Comparison of ENCODE assay signal across 14 cellular contexts in genomic region chr5:41641621-41642020, GRCh38.
DNase-seq lines count a peak whose midpoint lies in the region; ATAC-seq, FAIRE-seq and TF ChIP-seq lines count a peak whose summit lies in the region.
"Had no signal": no experiment of that assay in that cellular context is flagged by ENCODE, and none has a peak within 500 bp of the region (broad histone marks: within the 10 kb centered on the region; RNA-seq: fewer than 3 reads in every experiment).

No MANE protein-coding gene starts in this region.

- H3K9me3 ChIP-seq in GM12878 (replicated peaks; ENCODE audit: control insufficient read depth, insufficient read depth, low read length) = no peaks in the 10 kb centered on the region
- H3K9me3 ChIP-seq: upper lobe of left lung had no signal

- H3K4me3 ChIP-seq in LNCaP clone FGC (ENCODE audit: low read depth, low read length) (no peak overlapping the region), GM12878 (no peak overlapping the region)
- H3K4me3 ChIP-seq: upper lobe of left lung had no signal

- TF ChIP-seq EP300 in GM12878 (IDR thresholded peaks at IDR 0.05; ENCODE audit: borderline replicate concordance in 1 of 2, control insufficient read depth in 1 of 2, low read depth in 2 of 2, low read length in 2 of 2) = no peak

- no peak overlapping the region for H3K27ac ChIP-seq in GM12878 (ENCODE audit: control insufficient read depth, insufficient read depth)
- H3K27ac ChIP-seq: RWPE1, upper lobe of left lung had no signal

- H3K4me1 Mint-ChIP-seq in mesothelial cell of epicardium = peaks cover 8% of the 10 kb centered on the region
- H3K4me1 Mint-ChIP-seq: activated naive CD4-positive, alpha-beta T cell treated with anti-CD3 and anti-CD28 coated beads, Interleukin-2, amount 10 ng/mL, durations not matched to agents 7 days and 5 days had no signal

- H3K4me1 ChIP-seq in GM12878 (ENCODE audit: control insufficient read depth, insufficient read depth, low read length) = no peaks in the 10 kb centered on the region
- H3K4me1 ChIP-seq: upper lobe of left lung had no signal

- H3K4me2 ChIP-seq in GM12878 (ENCODE audit: control insufficient read depth, insufficient read depth) = no peak overlapping the region

- no TSS peak for BruUV-seq in GM12878 (replicated peaks; lab: Mats Ljungman, UMichigan)

- H3K9ac ChIP-seq in GM12878 (ENCODE audit: control insufficient read depth, insufficient read depth, low read length) = no peak overlapping the region

- intact Hi-C loops in GM12878 (cut with micrococcal nuclease; ENCODE audit: unreplicated experiment) = no loop called here

- TF ChIP-seq CTCF in LNCaP clone FGC (IDR thresholded peaks at IDR 0.05; ENCODE audit: control insufficient read depth, extremely low read depth, insufficient read depth) = peak; percentile 28; the same call in 1 of the 2 replicates
- no peak; a peak in 1 of 6 replicates for TF ChIP-seq CTCF in GM12878 (IDR thresholded peaks at IDR 0.05 in 2 of 3, conservative IDR thresholded peaks at IDR 0.05 in 1 of 3; ENCODE audit: control insufficient read depth in 2 of 3, extremely low read depth in 1 of 3, insufficient read depth in 1 of 3, low read depth in 3 of 3, low read length in 3 of 3)
- TF ChIP-seq CTCF in mesothelial cell of epicardium (IDR thresholded peaks at IDR 0.05; ENCODE audit: unreplicated experiment) = peak; percentile 13
- no peak for TF ChIP-seq CTCF in GM13976 (IDR thresholded peaks at IDR 0.05; ENCODE audit: borderline replicate concordance, control extremely low read depth, extremely low read depth, insufficient read depth, missing control alignments)

- RAD21 ChIA-PET in GM12878 (lab: Charles Lee; ENCODE audit: unreplicated experiment) = interaction anchor here (1.2 kb wide), 1 partner anchor 372 kb away, joined by 7 read pairs; no protein-coding TSS in a partner anchor

- no peak overlapping the region for H3K4me3 Mint-ChIP-seq in mesothelial cell of epicardium
- H3K4me3 Mint-ChIP-seq: activated naive CD4-positive, alpha-beta T cell treated with anti-CD3 and anti-CD28 coated beads, Interleukin-2, amount 10 ng/mL, durations not matched to agents 7 days and 5 days had no signal

- H3K9me3 Mint-ChIP-seq in mesothelial cell of epicardium = peaks cover 8% of the 10 kb centered on the region
- H3K9me3 Mint-ChIP-seq: activated naive CD4-positive, alpha-beta T cell treated with anti-CD3 and anti-CD28 coated beads, Interleukin-2, amount 10 ng/mL, durations not matched to agents 7 days and 5 days had no signal

- DNase-seq in GM03348 (ENCODE audit: low spot score) = peak; percentile 6
- no peak for DNase-seq in LNCaP clone FGC (ENCODE audit: low read depth)
- no peak for DNase-seq in GM12878 (ENCODE audit: low read depth, low spot score)
- no peak for DNase-seq in mesothelial cell of epicardium (ENCODE audit: low spot score in 2 of 2, unreplicated experiment in 2 of 2)
- no peak for DNase-seq in erythroblast (lab: John Stamatoyannopoulos, UW)
- DNase-seq in NCI-H187 (lab: John Stamatoyannopoulos, UW) = no peak
- no peak for DNase-seq in GM13976 (ENCODE audit: low spot score)
- no peak for DNase-seq in GM19240 (ENCODE audit: insufficient read length, low spot score)
- DNase-seq: activated CD8-positive, alpha-beta memory T cell treated with anti-CD3 and anti-CD28 coated beads for 24 hours; activated naive CD4-positive, alpha-beta T cell treated with anti-CD3 and anti-CD28 coated beads, Interleukin-2, amount 10 ng/mL, durations not matched to agents 7 days and 5 days; islet precursor cell; NCI-H2227 treated with DMSO at 0.1 percent for 48 hours; upper lobe of left lung had no signal

- H3K36me3 Mint-ChIP-seq in mesothelial cell of epicardium = no peaks in the 10 kb centered on the region
- H3K36me3 Mint-ChIP-seq: activated naive CD4-positive, alpha-beta T cell treated with anti-CD3 and anti-CD28 coated beads, Interleukin-2, amount 10 ng/mL, durations not matched to agents 7 days and 5 days had no signal

- H3K79me2 ChIP-seq in GM12878 (ENCODE audit: control insufficient read depth, insufficient read depth, low read length) = no peaks in the 10 kb centered on the region

- H4K20me1 ChIP-seq in GM12878 (ENCODE audit: control insufficient read depth, insufficient read depth) = no peaks in the 10 kb centered on the region

- no peak for FAIRE-seq in GM12878 (lab: Jason Lieb, UNC)

- WGBS in GM12878 (ENCODE audit: insufficient coverage, insufficient replicate concordance, low lambda C conversion rate, missing lambda C conversion rate) = 19% methylated on average over 3 of the region's 3 CpGs

- no peak for ATAC-seq in GM12878

- no peak for TF ChIP-seq RAD21 in GM12878 (IDR thresholded peaks at IDR 0.05; ENCODE audit: insufficient read depth, low read depth, low read length)

- no peaks in the 10 kb centered on the region for H3K36me3 ChIP-seq in GM12878 (ENCODE audit: control insufficient read depth in 2 of 2, insufficient read depth in 2 of 2, low read length in 1 of 2)
- H3K36me3 ChIP-seq: upper lobe of left lung had no signal

- CTCF ChIA-PET in GM12878 (lab: Yijun Ruan, JAX) = interaction anchor here (0.7 to 1.9 kb wide), 3 partner anchors 20 to 371 kb away, joined by 3 to 5 read pairs (median 5); no protein-coding TSS in a partner anchor

- in situ Hi-C loops in GM12878 (cut with MboI) (no loop called here), GM13976 (cut with MboI; ENCODE audit: low sequenced_read_pairs, unreplicated experiment) (no loop called here)

- peaks cover 2% of the 10 kb centered on the region for H3K27me3 Mint-ChIP-seq in mesothelial cell of epicardium (ENCODE audit: low read depth)
- H3K27me3 Mint-ChIP-seq: activated naive CD4-positive, alpha-beta T cell treated with anti-CD3 and anti-CD28 coated beads, Interleukin-2, amount 10 ng/mL, durations not matched to agents 7 days and 5 days had no signal

- H3K27me3 ChIP-seq in GM12878 (replicated peaks in 1 of 2; ENCODE audit: control insufficient read depth in 2 of 2, insufficient read depth in 2 of 2, low read length in 1 of 2) = no peaks in the 10 kb centered on the region
- H3K27me3 ChIP-seq: upper lobe of left lung had no signal

- H2AFZ ChIP-seq in GM12878 (ENCODE audit: control insufficient read depth, low read depth, low read length) = no peak overlapping the region

- no peak overlapping the region for H3K27ac Mint-ChIP-seq in mesothelial cell of epicardium
- H3K27ac Mint-ChIP-seq: activated naive CD4-positive, alpha-beta T cell treated with anti-CD3 and anti-CD28 coated beads, Interleukin-2, amount 10 ng/mL, durations not matched to agents 7 days and 5 days had no signal

- TF ChIP-seq POLR2A in GM12878 (IDR thresholded peaks at IDR 0.05; ENCODE audit: low read depth, low read length) (no peak), erythroblast (IDR thresholded peaks at IDR 0.05; ENCODE audit: low read length) (no peak)

- SMC1A ChIA-PET in GM12878 (lab: Charles Lee; ENCODE audit: uncharacterized antibody, unreplicated experiment) = interaction anchor here (0.6 kb wide), 1 partner anchor 99 kb away, joined by 3 read pairs; no protein-coding TSS in a partner anchor

- POLR2A ChIA-PET in GM12878 (lab: Charles Lee) = interaction anchor here (0.7 kb wide), 1 partner anchor 784 kb away, joined by 4 read pairs; no protein-coding TSS in a partner anchor

TF ChIP-seq in GM12878, 131 proteins besides CTCF, POLR2A, EP300 and RAD21:
- TF ChIP-seq SMC3 (IDR thresholded peaks at IDR 0.05; ENCODE audit: borderline replicate concordance, low read length) (0 out of 2 replicates have a peak, but pooled peaks have one; percentile 11), ZNF217 (IDR thresholded peaks at IDR 0.05) (no peak)

Comparison
In these comparisons a context has a peak if more than half of its experiments do, and no peak if none do; other contexts are left out.
1. CTCF ChIP-seq: peak in LNCaP clone FGC (single experiment) and mesothelial cell of epicardium (single experiment); none in GM12878 (0 of 3) and GM13976 (single experiment).